Comparison of ENCODE assay signal across 8 cellular contexts in the genomic region with DNA sequence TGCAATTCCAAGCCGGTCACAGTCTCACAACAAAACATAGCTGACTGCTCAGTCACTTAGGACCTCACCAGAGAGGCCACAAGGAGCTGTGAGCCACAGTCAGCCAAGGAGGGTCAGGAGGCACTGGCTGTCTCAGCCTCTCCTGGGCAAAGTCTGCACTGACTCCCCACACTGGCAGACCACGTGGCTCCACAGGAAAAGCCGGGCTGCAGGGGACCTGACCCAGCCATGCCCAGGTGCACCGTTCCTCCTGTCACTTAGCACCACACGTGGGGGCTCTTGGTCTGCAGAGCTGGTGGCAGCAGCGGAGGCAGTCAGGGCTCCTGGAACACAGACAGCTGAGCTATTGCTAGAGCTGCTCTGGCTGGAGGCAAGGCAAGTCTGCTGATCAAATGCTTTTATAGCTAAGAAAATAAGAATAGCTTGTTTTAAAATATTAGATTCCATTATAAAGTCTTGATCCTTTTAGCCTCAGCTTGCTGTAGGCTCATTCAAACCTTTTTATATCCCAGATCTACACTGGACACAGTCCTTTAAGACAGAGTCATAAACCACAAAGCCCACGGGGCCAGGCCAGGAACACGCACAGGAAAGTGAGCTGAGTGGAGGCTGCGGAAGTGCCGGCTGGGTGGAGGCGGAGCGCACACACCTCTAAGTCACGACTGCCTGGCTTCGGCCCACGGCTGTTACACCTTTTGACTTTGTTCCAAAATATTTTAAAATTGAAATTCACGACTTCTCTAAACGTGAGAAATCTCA.
DNase-seq lines count a peak whose midpoint lies in the region; ATAC-seq lines count a peak whose summit lies in the region.

No MANE protein-coding gene starts in this region.

- H3K9me3 Mint-ChIP-seq in activated naive CD4-positive, alpha-beta T cell treated with anti-CD3 and anti-CD28 coated beads, Interleukin-2, amount 10 ng/mL, durations not matched to agents 7 days and 5 days: no peaks in the 10 kb centered on the region
- no peaks in the 10 kb centered on the region for H3K9me3 Mint-ChIP-seq in immature natural killer cell

- H3K4me1 Mint-ChIP-seq in activated naive CD4-positive, alpha-beta T cell treated with anti-CD3 and anti-CD28 coated beads, Interleukin-2, amount 10 ng/mL, durations not matched to agents 7 days and 5 days: peaks cover 11% of the 10 kb centered on the region
- peaks cover 76 to 93% of the 10 kb centered on the region in 2 donors for H3K4me1 Mint-ChIP-seq in immature natural killer cell

- H3K36me3 Mint-ChIP-seq in activated naive CD4-positive, alpha-beta T cell treated with anti-CD3 and anti-CD28 coated beads, Interleukin-2, amount 10 ng/mL, durations not matched to agents 7 days and 5 days: no peaks in the 10 kb centered on the region
- H3K36me3 Mint-ChIP-seq in immature natural killer cell: no peaks in the 10 kb centered on the region

- CTCF ChIA-PET in activated naive CD4-positive, alpha-beta T cell treated with anti-CD3 and anti-CD28 coated beads, Interleukin-2, amount 10 ng/mL, durations not matched to agents 7 days and 5 days (lab: Charles Lee): interaction anchor here (0.6 to 2.5 kb wide), 5 partner anchors 165 to 410 kb away, joined by 3 to 25 read pairs (median 4); no protein-coding TSS in a partner anchor

- H3K27ac Mint-ChIP-seq in activated naive CD4-positive, alpha-beta T cell treated with anti-CD3 and anti-CD28 coated beads, Interleukin-2, amount 10 ng/mL, durations not matched to agents 7 days and 5 days: peak overlapping the region; percentile 55
- peak overlapping the region; percentile 83 to 97 (median 94) for H3K27ac Mint-ChIP-seq in immature natural killer cell

- peaks cover 10% of the 10 kb centered on the region for H3K27me3 Mint-ChIP-seq in activated naive CD4-positive, alpha-beta T cell treated with anti-CD3 and anti-CD28 coated beads, Interleukin-2, amount 10 ng/mL, durations not matched to agents 7 days and 5 days
- H3K27me3 Mint-ChIP-seq in immature natural killer cell (ENCODE audit: low read depth in 3 of 3): no peaks in the 10 kb centered on the region

- DNase-seq in activated naive CD4-positive, alpha-beta T cell treated with anti-CD3 and anti-CD28 coated beads, Interleukin-2, amount 10 ng/mL, durations not matched to agents 7 days and 5 days: peak; percentile 30
- DNase-seq in activated naive CD4-positive, alpha-beta T cell treated with Interleukin-2 at 50 U/mL for 16 hours: no peak
- DNase-seq in activated CD4-positive, alpha-beta T cell treated with anti-CD3 and anti-CD28 coated beads, Interleukin-2, amount 50 U/mL, for 1 hour: peak; percentile 3
- peak; percentile 55 to 63 (median 61) for DNase-seq in immature natural killer cell
- DNase-seq in stromal cell of bone marrow (ENCODE audit: low read depth): peak; percentile 81
- DNase-seq in D341Med (ENCODE audit: low spot score): no peak

- H3K4me3 Mint-ChIP-seq in activated naive CD4-positive, alpha-beta T cell treated with anti-CD3 and anti-CD28 coated beads, Interleukin-2, amount 10 ng/mL, durations not matched to agents 7 days and 5 days: no peak overlapping the region
- peak overlapping the region; percentile 68 to 88 (median 73) for H3K4me3 Mint-ChIP-seq in immature natural killer cell

- no peak for ATAC-seq in GM21381 (IDR thresholded peaks at IDR 0.05; ENCODE audit: unreplicated experiment)
- no peak for ATAC-seq in GM21576 (IDR thresholded peaks at IDR 0.05; ENCODE audit: unreplicated experiment)

Comparison
In these comparisons a context has a peak if more than half of its experiments do, and no peak if none do; other contexts are left out.
1. DNase-seq: peak in activated naive CD4-positive, alpha-beta T cell treated with anti-CD3 and anti-CD28 coated beads, Interleukin-2, amount 10 ng/mL, durations not matched to agents 7 days and 5 days (single experiment), activated CD4-positive, alpha-beta T cell treated with anti-CD3 and anti-CD28 coated beads, Interleukin-2, amount 50 U/mL, for 1 hour (single experiment), immature natural killer cell (3 of 3) and stromal cell of bone marrow (single experiment); none in activated naive CD4-positive, alpha-beta T cell treated with Interleukin-2 at 50 U/mL for 16 hours (single experiment) and D341Med (single experiment).